In genomic region chr5:42403236-42403635, GRCh38 we compare ENCODE assay signal across 28 cellular contexts. TPM values are rescaled to one million over a fixed set of nuclear protein-coding genes. Genes with fewer than 3 reads are reported as not detected.
"Had no signal": no experiment of that assay in that cellular context is flagged by ENCODE, and none has a peak within 500 bp of the region (broad histone marks: within the 10 kb centered on the region; RNA-seq: fewer than 3 reads in every experiment).

No MANE protein-coding gene starts in this region.

- H3K4me1 Mint-ChIP-seq: activated naive CD4-positive, alpha-beta T cell treated with anti-CD3 and anti-CD28 coated beads, Interleukin-2, amount 50 U/mL, for 24 hours; activated naive CD8-positive, alpha-beta T cell treated with anti-CD3 and anti-CD28 coated beads for 36 hours; activated naive CD8-positive, alpha-beta T cell treated with anti-CD3 and anti-CD28 coated beads, Interleukin-2, amount 50 U/mL, for 24 hours had no signal

- H3K36me3 Mint-ChIP-seq: activated naive CD4-positive, alpha-beta T cell treated with anti-CD3 and anti-CD28 coated beads, Interleukin-2, amount 50 U/mL, for 24 hours; activated naive CD8-positive, alpha-beta T cell treated with anti-CD3 and anti-CD28 coated beads for 36 hours had no signal

- H3K27me3 ChIP-seq: adrenal gland, body of pancreas, esophagus squamous epithelium, gastroesophageal sphincter had no signal

- H3K4me3 ChIP-seq: adrenal gland, body of pancreas, esophagus squamous epithelium, gastroesophageal sphincter had no signal

- DNase-seq: activated CD4-positive, alpha-beta T cell treated with anti-CD3 and anti-CD28 coated beads for 1 hour; activated CD4-positive, alpha-beta T cell treated with anti-CD3 and anti-CD28 coated beads for 4 hours; activated CD4-positive, alpha-beta T cell treated with anti-CD3 and anti-CD28 coated beads, Interleukin-2, amount 50 U/mL, for 1 hour; activated CD4-positive, alpha-beta T cell treated with anti-CD3 and anti-CD28 coated beads, Interleukin-2, amount 50 U/mL, for 48 hours; activated CD8-positive, alpha-beta memory T cell treated with anti-CD3 and anti-CD28 coated beads for 24 hours; activated CD8-positive, alpha-beta T cell treated with anti-CD3 and anti-CD28 coated beads for 36 hours; activated effector memory CD4-positive, alpha-beta T cell treated with anti-CD3 and anti-CD28 coated beads, Interleukin-2, amount 50 U/mL, for 16 hours; activated naive CD4-positive, alpha-beta T cell treated with anti-CD3 and anti-CD28 coated beads for 36 hours; activated naive CD8-positive, alpha-beta T cell treated with anti-CD3 and anti-CD28 coated beads for 36 hours; activated naive CD8-positive, alpha-beta T cell treated with anti-CD3 and anti-CD28 coated beads, Interleukin-2, amount 50 U/mL, for 24 hours; activated T-cell treated with anti-CD3 and anti-CD28 coated beads, Interleukin-2, amount 50 U/mL, for 4 hours; adrenal gland; amygdala; aorta; body of pancreas; caudate nucleus; effector CD8-positive, alpha-beta T cell; esophagus squamous epithelium; foreskin melanocyte; T-helper 2 cell had no signal

- H3K4me3 Mint-ChIP-seq: activated CD8-positive, alpha-beta T cell treated with anti-CD3 and anti-CD28 coated beads for 36 hours; activated naive CD4-positive, alpha-beta T cell treated with anti-CD3 and anti-CD28 coated beads for 36 hours; activated naive CD4-positive, alpha-beta T cell treated with anti-CD3 and anti-CD28 coated beads, Interleukin-2, amount 50 U/mL, for 24 hours; activated naive CD8-positive, alpha-beta T cell treated with anti-CD3 and anti-CD28 coated beads for 36 hours; activated naive CD8-positive, alpha-beta T cell treated with anti-CD3 and anti-CD28 coated beads, Interleukin-2, amount 50 U/mL, for 24 hours; activated T-cell treated with anti-CD3 and anti-CD28 coated beads, Interleukin-2, amount 50 U/mL, for 4 hours had no signal

- H3K27ac ChIP-seq: adrenal gland, body of pancreas, epithelial cell of prostate, esophagus squamous epithelium, gastroesophageal sphincter had no signal

- H3K27ac Mint-ChIP-seq: activated CD8-positive, alpha-beta T cell treated with anti-CD3 and anti-CD28 coated beads for 36 hours; activated naive CD4-positive, alpha-beta T cell treated with anti-CD3 and anti-CD28 coated beads for 36 hours; activated naive CD4-positive, alpha-beta T cell treated with anti-CD3 and anti-CD28 coated beads, Interleukin-2, amount 50 U/mL, for 24 hours; activated naive CD8-positive, alpha-beta T cell treated with anti-CD3 and anti-CD28 coated beads for 36 hours; activated naive CD8-positive, alpha-beta T cell treated with anti-CD3 and anti-CD28 coated beads, Interleukin-2, amount 50 U/mL, for 24 hours; activated T-helper 2 cell treated with anti-CD3 and anti-CD28 coated beads, Interferon-gamma antibody, Interleukin-2, Interleukin-4, amounts not matched to agents 10 μg/mL and 5 μg/mL and 100 μg/mL, durations not matched to agents 14 hours and 24 hours and 36 hours had no signal

- ATAC-seq: activated CD8-positive, alpha-beta T cell treated with anti-CD3 and anti-CD28 coated beads for 36 hours; activated naive CD8-positive, alpha-beta T cell treated with anti-CD3 and anti-CD28 coated beads, Interleukin-2, amount 50 U/mL, for 24 hours; activated T-cell treated with anti-CD3 and anti-CD28 coated beads, Interleukin-2, amount 50 U/mL, for 4 hours; body of pancreas; gastroesophageal sphincter had no signal

- H3K36me3 ChIP-seq: adrenal gland, esophagus squamous epithelium, gastroesophageal sphincter had no signal

- H3K4me1 ChIP-seq: adrenal gland, body of pancreas had no signal

- FAIRE-seq: colon, endometrium, endothelial cell of umbilical vein had no signal

- H3K9me3 ChIP-seq: adrenal gland, body of pancreas, esophagus squamous epithelium, gastroesophageal sphincter had no signal

- H3K9me3 Mint-ChIP-seq: activated CD8-positive, alpha-beta T cell treated with anti-CD3 and anti-CD28 coated beads for 36 hours; activated naive CD4-positive, alpha-beta T cell treated with anti-CD3 and anti-CD28 coated beads for 36 hours; activated naive CD4-positive, alpha-beta T cell treated with anti-CD3 and anti-CD28 coated beads, Interleukin-2, amount 50 U/mL, for 24 hours; activated naive CD8-positive, alpha-beta T cell treated with anti-CD3 and anti-CD28 coated beads for 36 hours; activated naive CD8-positive, alpha-beta T cell treated with anti-CD3 and anti-CD28 coated beads, Interleukin-2, amount 50 U/mL, for 24 hours; activated T-cell treated with anti-CD3 and anti-CD28 coated beads, Interleukin-2, amount 50 U/mL, for 4 hours; activated T-helper 2 cell treated with anti-CD3 and anti-CD28 coated beads, Interferon-gamma antibody, Interleukin-2, Interleukin-4, amounts not matched to agents 10 μg/mL and 5 μg/mL and 100 μg/mL, durations not matched to agents 14 hours and 24 hours and 36 hours had no signal

- H3K27me3 Mint-ChIP-seq: activated CD8-positive, alpha-beta T cell treated with anti-CD3 and anti-CD28 coated beads for 36 hours; activated naive CD4-positive, alpha-beta T cell treated with anti-CD3 and anti-CD28 coated beads, Interleukin-2, amount 50 U/mL, for 24 hours; activated naive CD8-positive, alpha-beta T cell treated with anti-CD3 and anti-CD28 coated beads for 36 hours; activated naive CD8-positive, alpha-beta T cell treated with anti-CD3 and anti-CD28 coated beads, Interleukin-2, amount 50 U/mL, for 24 hours had no signal

RNA-seq across cellular contexts. Expression of gene GHR, which starts 20.0 kb away (rescaled TPM):
- total RNA-seq: activated CD8-positive, alpha-beta T cell treated with anti-CD3 and anti-CD28 coated beads for 36 hours; activated naive CD4-positive, alpha-beta T cell treated with anti-CD3 and anti-CD28 coated beads for 36 hours; activated naive CD8-positive, alpha-beta T cell treated with anti-CD3 and anti-CD28 coated beads for 36 hours; activated T-helper 2 cell treated with anti-CD3 and anti-CD28 coated beads, Interferon-gamma antibody, Interleukin-2, Interleukin-4, amounts not matched to agents 10 μg/mL and 5 μg/mL and 100 μg/mL, durations not matched to agents 14 hours and 24 hours and 36 hours; T-helper 1 cell treated with Interleukin-12 subunit alpha and Interleukin-12 subunit beta and Interleukin-4 antibody, amounts not matched to agents 30 ng/mL and 1 ng/mL, for 36 hours had no signal
